19 cellular contexts compared by ENCODE assay signal in the genomic region with DNA sequence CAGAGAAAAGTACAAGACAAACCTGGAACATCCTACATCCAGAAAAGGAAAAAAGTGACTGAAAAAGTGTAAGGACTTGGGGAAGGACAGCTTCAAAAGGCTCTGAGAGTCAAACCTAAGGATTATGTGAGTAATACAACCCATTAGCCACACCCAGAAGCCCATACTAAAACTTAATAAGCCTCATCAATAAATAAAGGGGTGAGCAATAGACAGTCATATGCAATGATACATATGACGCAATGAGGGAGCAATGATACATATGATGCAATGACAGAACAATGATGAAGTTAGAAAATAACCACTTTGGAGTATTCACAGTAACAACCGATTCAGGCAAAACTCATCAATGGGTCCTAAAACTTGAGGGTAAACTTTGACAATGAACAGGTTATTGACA. TPM values are rescaled to one million over a fixed set of nuclear protein-coding genes. Genes with fewer than 3 reads are reported as not detected.
DNase-seq lines count a peak whose midpoint lies in the region; ATAC-seq and TF ChIP-seq lines count a peak whose summit lies in the region.
"Had no signal": no experiment of that assay in that cellular context is flagged by ENCODE, and none has a peak within 500 bp of the region (broad histone marks: within the 10 kb centered on the region; RNA-seq: fewer than 3 reads in every experiment).

No MANE protein-coding gene starts in this region.

- H3K36me3 ChIP-seq in ACC112 (ENCODE audit: insufficient read depth, low read length) (peaks cover 17% of the 10 kb centered on the region), GM23248 (ENCODE audit: low read depth) (peaks cover 63% of the 10 kb centered on the region), uterus (no peaks in the 10 kb centered on the region), MM.1S (replicated peaks; ENCODE audit: insufficient read depth, low read length) (peaks cover 15% of the 10 kb centered on the region; the same call in 1 of the 2 replicates), body of pancreas (replicated peaks in 1 of 2; ENCODE audit: insufficient read depth in 1 of 2, low read depth in 2 of 2) (peaks cover 9 to 11% of the 10 kb centered on the region in 2 donors)

- POLR2A ChIA-PET in RWPE1 (lab: Yijun Ruan, JAX; ENCODE audit: low non-redundant PET) = no interaction called here

- peak; percentile 65 for DNase-seq in GM23248
- DNase-seq in RWPE1 (ENCODE audit: low spot score) = peak; percentile 28
- no peak for DNase-seq in NCI-H1417 (lab: John Stamatoyannopoulos, UW)
- no peak for DNase-seq in uterus
- no peak for DNase-seq in MM.1S
- no peak for DNase-seq in body of pancreas
- DNase-seq: activated T-cell treated with anti-CD3 and anti-CD28 coated beads for 4 hours; GOT3; mucosa of descending colon; NCI-H1694; NCI-H524 treated with DMSO at 0.1 percent for 48 hours; nucleus accumbens; right cardiac atrium; RPMI8226; stimulated activated CD8-positive, alpha-beta memory T cell treated with anti-CD3 and anti-CD28 coated beads, Interleukin-4, amount 100 ng/mL, for 48 hours; transverse colon had no signal

- no peaks in the 10 kb centered on the region for H3K9me2 ChIP-seq in GM23248 (ENCODE audit: insufficient read depth)
- no peaks in the 10 kb centered on the region for H3K9me2 ChIP-seq in MM.1S (replicated peaks; ENCODE audit: insufficient read depth, low read length)

- peak; percentile 51 for ATAC-seq in esophagus mucosa
- no peak for ATAC-seq in body of pancreas
- ATAC-seq: mucosa of descending colon, right cardiac atrium had no signal

- H4K20me1 ChIP-seq in GM23248 (ENCODE audit: insufficient read depth) (no peaks in the 10 kb centered on the region), MM.1S (ENCODE audit: insufficient read depth, low read length) (no peaks in the 10 kb centered on the region)

- H3K79me2 ChIP-seq in ACC112 (ENCODE audit: control insufficient read depth, insufficient read depth, low read length, unreplicated experiment) (peaks cover 6% of the 10 kb centered on the region), GM23248 (ENCODE audit: insufficient read depth) (peaks cover 49% of the 10 kb centered on the region), MM.1S (ENCODE audit: low read length) (no peaks in the 10 kb centered on the region)

- intact Hi-C loops in uterus (cut with DNase I; ENCODE audit: low total_unique reads) (no loop called here), body of pancreas (cut with DNase I) (no loop called here)

- no peaks in the 10 kb centered on the region for H3K9me3 ChIP-seq in GM23248 (ENCODE audit: low read depth)
- no peaks in the 10 kb centered on the region for H3K9me3 ChIP-seq in uterus
- no peaks in the 10 kb centered on the region for H3K9me3 ChIP-seq in MM.1S (replicated peaks; ENCODE audit: insufficient read depth, low read length)
- H3K9me3 ChIP-seq in body of pancreas = no peaks in the 10 kb centered on the region
- H3K9me3 ChIP-seq: mucosa of descending colon, transverse colon had no signal

- CTCF ChIA-PET in RWPE1 (lab: Yijun Ruan, JAX) = no interaction called here

- H3F3A ChIP-seq in GM23248 (ENCODE audit: insufficient read depth) (peaks cover 25% of the 10 kb centered on the region), MM.1S (ENCODE audit: insufficient read depth, low read length) (no peaks in the 10 kb centered on the region)

- no peak overlapping the region for H3K4me3 ChIP-seq in ACC112 (ENCODE audit: low read depth, low read length)
- H3K4me3 ChIP-seq in GM23248 = no peak overlapping the region
- H3K4me3 ChIP-seq in uterus = no peak overlapping the region
- H3K4me3 ChIP-seq in MM.1S (ENCODE audit: low read length) = no peak overlapping the region
- H3K4me3 ChIP-seq in body of pancreas = no peak overlapping the region
- H3K4me3 ChIP-seq: hepatocyte, mucosa of descending colon, transverse colon had no signal

- H3K27me3 ChIP-seq in ACC112 (ENCODE audit: insufficient read depth, low read length) (no peaks in the 10 kb centered on the region), GM23248 (replicated peaks; ENCODE audit: insufficient read depth) (no peaks in the 10 kb centered on the region), uterus (no peaks in the 10 kb centered on the region), MM.1S (replicated peaks; ENCODE audit: insufficient read depth, low read length) (no peaks in the 10 kb centered on the region), body of pancreas (no peaks in the 10 kb centered on the region)
- H3K27me3 ChIP-seq: hepatocyte, transverse colon had no signal

- H3K4me2 ChIP-seq in GM23248 (ENCODE audit: unreplicated experiment) (no peak overlapping the region), MM.1S (ENCODE audit: low read depth, low read length) (no peak overlapping the region)
- H3K4me2 ChIP-seq: hepatocyte had no signal

- H3K4me1 ChIP-seq in ACC112 (ENCODE audit: control insufficient read depth, insufficient read depth, low read length, unreplicated experiment) (peaks cover 2% of the 10 kb centered on the region), GM23248 (ENCODE audit: insufficient read depth) (peaks cover 11% of the 10 kb centered on the region), uterus (no peaks in the 10 kb centered on the region), MM.1S (ENCODE audit: low read length) (no peaks in the 10 kb centered on the region), body of pancreas (peaks cover 5% of the 10 kb centered on the region)

- TF ChIP-seq POLR2A in uterus (IDR thresholded peaks at IDR 0.05) = no peak
- TF ChIP-seq POLR2A in body of pancreas (IDR thresholded peaks at IDR 0.05) = no peak

- no peak overlapping the region for H2AFZ ChIP-seq in ACC112 (ENCODE audit: low read length, unreplicated experiment)
- no peak overlapping the region for H2AFZ ChIP-seq in GM23248
- no peak overlapping the region for H2AFZ ChIP-seq in MM.1S (ENCODE audit: low read length)
- H2AFZ ChIP-seq: hepatocyte had no signal

- no peak for TF ChIP-seq CTCF in RWPE1 (conservative IDR thresholded peaks at IDR 0.05; ENCODE audit: low read depth)
- no peak for TF ChIP-seq CTCF in uterus (IDR thresholded peaks at IDR 0.05)
- TF ChIP-seq CTCF in MM.1S (IDR thresholded peaks at IDR 0.05; ENCODE audit: low read length) = no peak
- TF ChIP-seq CTCF in body of pancreas (IDR thresholded peaks at IDR 0.05) = no peak

- in situ Hi-C loops in GM23248 (cut with MboI) = no loop called here

- H3K9ac ChIP-seq in GM23248 (peak overlapping the region; percentile 20; the same call in 1 of the 2 replicates), MM.1S (ENCODE audit: low read length) (no peak overlapping the region)

- H3K27ac ChIP-seq in ACC112 (ENCODE audit: low read depth, low read length) (peak overlapping the region; percentile 57), GM23248 (peak overlapping the region; percentile 68), RWPE1 (no peak overlapping the region), uterus (no peak overlapping the region), MM.1S (ENCODE audit: low read length) (no peak overlapping the region), body of pancreas (no peak overlapping the region)
- H3K27ac ChIP-seq: hepatocyte, transverse colon had no signal

- WGBS in GM23248 (ENCODE audit: low coverage in 1 of 2, low lambda C conversion rate in 2 of 2, missing lambda C conversion rate in 2 of 2), 2 experiments = 87 to 94% methylated on average over 2 of the region's 2 CpGs
- 87 to 92% methylated on average over 2 of the region's 2 CpGs for WGBS in body of pancreas, 2 donors

RNA-seq across cellular contexts. Expression of a gene that starts 50.1 kb away (rescaled TPM):
- total RNA-seq in GM23248 (2014; rRNA removed; shearing (Covaris generic)) = 27.2 and 48.9 TPM in 2 replicates
- polyA plus RNA-seq in GM23248 (2016; fragmentation: Nextera tagmentation; extraction: Ambion mirVana) = 22.1 and 23.6 TPM in 2 replicates
- total RNA-seq in esophagus mucosa (20.5 TPM), uterus (100 to 1,000 TPM in 1 of 4 donors, 10 to 100 TPM in 3; 55.6 to 183 (median 65.4) TPM), body of pancreas (10 to 100 TPM; 53.7 to 75.2 TPM)

Comparison
In these comparisons a context has a peak if more than half of its experiments do, and no peak if none do; other contexts are left out.
1. H3K27ac ChIP-seq: peak in ACC112 (single experiment) and GM23248 (single experiment); none in RWPE1 (single experiment), uterus (0 of 2), MM.1S (single experiment) and body of pancreas (0 of 4).
2. DNase-seq: peak in GM23248 (single experiment) and RWPE1 (single experiment); none in NCI-H1417 (0 of 3), uterus (0 of 2), MM.1S (single experiment) and body of pancreas (0 of 4).